Comparison of ENCODE assay signal across 17 cellular contexts in the genomic region with DNA sequence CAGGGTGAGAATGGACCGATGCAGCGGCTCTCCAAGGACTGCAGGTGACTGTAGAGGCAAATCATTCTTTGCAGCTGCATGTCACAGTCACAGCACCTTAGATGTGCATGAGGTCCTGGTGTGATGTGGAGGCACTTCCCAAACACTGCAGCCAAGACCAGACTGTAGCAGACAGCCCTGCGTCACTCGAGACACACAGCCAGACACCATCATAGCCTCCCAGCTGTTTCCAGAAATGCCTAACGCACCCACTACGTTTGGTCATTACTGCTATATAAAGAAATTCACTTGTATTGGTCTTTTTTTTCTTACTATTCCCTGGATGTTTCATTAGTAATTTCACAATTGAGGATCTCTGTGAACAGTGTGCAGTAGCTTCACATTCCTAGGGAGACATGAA.
A peak's percentile ranks its signal among the peaks of the same experiment; 100 is the strongest.
DNase-seq lines count a peak whose midpoint lies in the region; ATAC-seq, FAIRE-seq and TF ChIP-seq lines count a peak whose summit lies in the region.
"Had no signal": no experiment of that assay in that cellular context is flagged by ENCODE, and none has a peak within 500 bp of the region (broad histone marks: within the 10 kb centered on the region; RNA-seq: fewer than 3 reads in every experiment).

No MANE protein-coding gene starts in this region.

- H3K4me3 ChIP-seq in aorta (ENCODE audit: low read length in 2 of 2) (no peak overlapping the region), small intestine (ENCODE audit: low read depth in 1 of 2, low read length in 2 of 2) (no peak overlapping the region)
- H3K4me3 ChIP-seq: BLaER1 treated with 17β-estradiol and CSF1 and Interleukin-3, amounts not matched to agents 10 nM and 100 nM had no signal

- H3K27me3 ChIP-seq in aorta (ENCODE audit: control insufficient read depth in 1 of 2, insufficient read depth in 2 of 2, low read length in 1 of 2) (no peaks in the 10 kb centered on the region), small intestine (ENCODE audit: control insufficient read depth in 2 of 2, insufficient read depth in 2 of 2, low read length in 2 of 2) (no peaks in the 10 kb centered on the region)
- H3K27me3 ChIP-seq: BLaER1 treated with 17β-estradiol and CSF1 and Interleukin-3, amounts not matched to agents 10 nM and 100 nM had no signal

- H3K36me3 ChIP-seq in aorta (ENCODE audit: control insufficient read depth in 1 of 2, insufficient read depth in 2 of 2, low read length in 1 of 2) (no peaks in the 10 kb centered on the region), small intestine (ENCODE audit: control insufficient read depth in 2 of 2, insufficient read depth in 2 of 2, low read length in 2 of 2) (no peaks in the 10 kb centered on the region)
- H3K36me3 ChIP-seq: BLaER1 treated with 17β-estradiol and CSF1 and Interleukin-3, amounts not matched to agents 10 nM and 100 nM had no signal

- FAIRE-seq in small intestine (lab: Jason Lieb, UNC) = no peak
- FAIRE-seq: GM12892 had no signal

- H3K9me3 Mint-ChIP-seq in activated naive CD4-positive, alpha-beta T cell treated with anti-CD3 and anti-CD28 coated beads, Interleukin-2, amount 50 U/mL, for 24 hours = no peaks in the 10 kb centered on the region
- H3K9me3 Mint-ChIP-seq in chondrocyte (ENCODE audit: low read depth) = no peaks in the 10 kb centered on the region
- peaks cover 0 to 6% (median 3%) of the 10 kb centered on the region in 9 donors for H3K9me3 Mint-ChIP-seq in naive thymus-derived CD8-positive, alpha-beta T cell
- H3K9me3 Mint-ChIP-seq in activated CD4-positive, alpha-beta memory T cell treated with anti-CD3 and anti-CD28 coated beads, Interleukin-2, amount 10 ng/mL, durations not matched to agents 7 days and 5 days = peaks cover 10% of the 10 kb centered on the region

- no peak for TF ChIP-seq CTCF in chondrocyte (IDR thresholded peaks at IDR 0.05)

- CTCF ChIA-PET in activated CD4-positive, alpha-beta memory T cell treated with anti-CD3 and anti-CD28 coated beads, Interleukin-2, amount 10 ng/mL, durations not matched to agents 7 days and 5 days (lab: Charles Lee) = no interaction called here

- H3K4me3 Mint-ChIP-seq in activated naive CD4-positive, alpha-beta T cell treated with anti-CD3 and anti-CD28 coated beads, Interleukin-2, amount 50 U/mL, for 24 hours = peak overlapping the region; percentile 37
- H3K4me3 Mint-ChIP-seq in chondrocyte (ENCODE audit: unreplicated experiment) = no peak overlapping the region
- H3K4me3 Mint-ChIP-seq in naive thymus-derived CD8-positive, alpha-beta T cell = peak overlapping the region; percentile 62 to 84 (median 72)
- H3K4me3 Mint-ChIP-seq in activated CD4-positive, alpha-beta memory T cell treated with anti-CD3 and anti-CD28 coated beads, Interleukin-2, amount 10 ng/mL, durations not matched to agents 7 days and 5 days = no peak overlapping the region

- no peak for DNase-seq in activated naive CD4-positive, alpha-beta T cell treated with Interleukin-2 at 50 U/mL for 16 hours
- DNase-seq in chondrocyte (ENCODE audit: low spot score) = no peak
- DNase-seq in naive thymus-derived CD8-positive, alpha-beta T cell = no peak
- no peak for DNase-seq in NCI-H146 (lab: John Stamatoyannopoulos, UW)
- DNase-seq in aorta = no peak
- no peak for DNase-seq in small intestine
- no peak for DNase-seq in activated CD4-positive, alpha-beta memory T cell treated with anti-CD3 and anti-CD28 coated beads, Interleukin-2, amount 10 ng/mL, durations not matched to agents 7 days and 5 days
- DNase-seq: ACHN; Caco-2; CD8-positive, alpha-beta memory T cell; DND-41; GDM1; H7; IMR-90 had no signal

- H3K27ac ChIP-seq in aorta (ENCODE audit: low read depth in 1 of 2, low read length in 2 of 2) (no peak overlapping the region), small intestine (ENCODE audit: low read depth in 1 of 2, low read length in 1 of 2) (no peak overlapping the region)
- H3K27ac ChIP-seq: BLaER1 treated with 17β-estradiol and CSF1 and Interleukin-3, amounts not matched to agents 10 nM and 100 nM had no signal

- POLR2A ChIA-PET in naive thymus-derived CD8-positive, alpha-beta T cell (lab: Charles Lee) = interaction anchor here (1.1 to 1.6 kb wide), 3 partner anchors 22 to 27 kb away, joined by 3 to 6 read pairs (median 4); no protein-coding TSS in a partner anchor
- POLR2A ChIA-PET in activated CD4-positive, alpha-beta memory T cell treated with anti-CD3 and anti-CD28 coated beads, Interleukin-2, amount 10 ng/mL, durations not matched to agents 7 days and 5 days (lab: Charles Lee) = no interaction called here

- intact Hi-C loops in aorta (cut with DNase I) = no loop called here

- H3K9me3 ChIP-seq in aorta (ENCODE audit: control insufficient read depth, low read length) (no peaks in the 10 kb centered on the region), small intestine (ENCODE audit: control insufficient read depth, low read depth) (no peaks in the 10 kb centered on the region)
- H3K9me3 ChIP-seq: Caco-2 had no signal

- WGBS in aorta, 2 donors = 28 to 35% methylated on average over 6 of the region's 6 CpGs
- WGBS in small intestine, 3 donors = 75 to 85% (median 84%) methylated on average over 6 of the region's 6 CpGs

- peak in 1 of 2 donors; percentile 37 for ATAC-seq in naive thymus-derived CD8-positive, alpha-beta T cell
- no peak for ATAC-seq in aorta (ENCODE audit: low FRiP score)

- H3K27me3 Mint-ChIP-seq in activated naive CD4-positive, alpha-beta T cell treated with anti-CD3 and anti-CD28 coated beads, Interleukin-2, amount 50 U/mL, for 24 hours = no peaks in the 10 kb centered on the region
- H3K27me3 Mint-ChIP-seq in chondrocyte (ENCODE audit: low read depth) = no peaks in the 10 kb centered on the region
- H3K27me3 Mint-ChIP-seq in naive thymus-derived CD8-positive, alpha-beta T cell = peaks cover 0 to 9% (median 0%) of the 10 kb centered on the region in 5 donors
- peaks cover 2% of the 10 kb centered on the region for H3K27me3 Mint-ChIP-seq in activated CD4-positive, alpha-beta memory T cell treated with anti-CD3 and anti-CD28 coated beads, Interleukin-2, amount 10 ng/mL, durations not matched to agents 7 days and 5 days

- peaks cover 3 to 5% of the 10 kb centered on the region in 2 donors for H3K4me1 ChIP-seq in aorta (ENCODE audit: control insufficient read depth in 1 of 2, insufficient read depth in 2 of 2, low read length in 2 of 2)
- no peaks in the 10 kb centered on the region for H3K4me1 ChIP-seq in small intestine (ENCODE audit: control insufficient read depth in 2 of 2, insufficient read depth in 1 of 2, low read depth in 1 of 2, low read length in 1 of 2)
- H3K4me1 ChIP-seq: BLaER1 treated with 17β-estradiol and CSF1 and Interleukin-3, amounts not matched to agents 10 nM and 100 nM; Caco-2 had no signal

- peaks cover 27% of the 10 kb centered on the region for H3K4me1 Mint-ChIP-seq in activated naive CD4-positive, alpha-beta T cell treated with anti-CD3 and anti-CD28 coated beads, Interleukin-2, amount 50 U/mL, for 24 hours
- H3K4me1 Mint-ChIP-seq in chondrocyte (ENCODE audit: low read depth) = peaks cover 68% of the 10 kb centered on the region
- H3K4me1 Mint-ChIP-seq in naive thymus-derived CD8-positive, alpha-beta T cell = peaks cover 5 to 28% (median 23%) of the 10 kb centered on the region in 4 donors
- H3K4me1 Mint-ChIP-seq in activated CD4-positive, alpha-beta memory T cell treated with anti-CD3 and anti-CD28 coated beads, Interleukin-2, amount 10 ng/mL, durations not matched to agents 7 days and 5 days = peaks cover 1% of the 10 kb centered on the region

- H3K27ac Mint-ChIP-seq in activated naive CD4-positive, alpha-beta T cell treated with anti-CD3 and anti-CD28 coated beads, Interleukin-2, amount 50 U/mL, for 24 hours = peak overlapping the region; percentile 33
- peak overlapping the region; percentile 43 for H3K27ac Mint-ChIP-seq in chondrocyte (ENCODE audit: unreplicated experiment)
- peak overlapping the region; percentile 58 to 95 (median 84) for H3K27ac Mint-ChIP-seq in naive thymus-derived CD8-positive, alpha-beta T cell
- no peak overlapping the region for H3K27ac Mint-ChIP-seq in activated CD4-positive, alpha-beta memory T cell treated with anti-CD3 and anti-CD28 coated beads, Interleukin-2, amount 10 ng/mL, durations not matched to agents 7 days and 5 days

- peaks cover 1% of the 10 kb centered on the region for H3K36me3 Mint-ChIP-seq in activated naive CD4-positive, alpha-beta T cell treated with anti-CD3 and anti-CD28 coated beads, Interleukin-2, amount 50 U/mL, for 24 hours
- H3K36me3 Mint-ChIP-seq in chondrocyte (ENCODE audit: low read depth) = no peaks in the 10 kb centered on the region
- H3K36me3 Mint-ChIP-seq in naive thymus-derived CD8-positive, alpha-beta T cell = peaks cover 0 to 7% (median 0%) of the 10 kb centered on the region in 3 donors
- no peaks in the 10 kb centered on the region for H3K36me3 Mint-ChIP-seq in activated CD4-positive, alpha-beta memory T cell treated with anti-CD3 and anti-CD28 coated beads, Interleukin-2, amount 10 ng/mL, durations not matched to agents 7 days and 5 days (ENCODE audit: low read depth)

Comparison
In these comparisons a context has a peak if more than half of its experiments do, and no peak if none do; other contexts are left out.
1. H3K4me3 Mint-ChIP-seq: peak in activated naive CD4-positive, alpha-beta T cell treated with anti-CD3 and anti-CD28 coated beads, Interleukin-2, amount 50 U/mL, for 24 hours (single experiment) and naive thymus-derived CD8-positive, alpha-beta T cell (10 of 10); none in chondrocyte (single experiment) and activated CD4-positive, alpha-beta memory T cell treated with anti-CD3 and anti-CD28 coated beads, Interleukin-2, amount 10 ng/mL, durations not matched to agents 7 days and 5 days (single experiment).